Comparison of ENCODE assay signal across 14 cellular contexts in genomic region chr2:25347205-25347815, GRCh38. TPM values are rescaled to one million over a fixed set of nuclear protein-coding genes. Genes with fewer than 3 reads are reported as not detected.
DNase-seq lines count a peak whose midpoint lies in the region; ATAC-seq, FAIRE-seq and TF ChIP-seq lines count a peak whose summit lies in the region.
"Had no signal": no experiment of that assay in that cellular context is flagged by ENCODE, and none has a peak within 500 bp of the region (broad histone marks: within the 10 kb centered on the region; RNA-seq: fewer than 3 reads in every experiment).

No MANE protein-coding gene starts in this region.

- intact Hi-C loops in HepG2 (cut with micrococcal nuclease; ENCODE audit: unreplicated experiment): no loop called here

- no peaks in the 10 kb centered on the region for H3K9me3 ChIP-seq in HepG2 (ENCODE audit: low read length)
- H3K9me3 ChIP-seq: spleen, tibial artery had no signal

- no peaks in the 10 kb centered on the region for H3K36me3 ChIP-seq in HepG2 (replicated peaks in 1 of 2; ENCODE audit: control insufficient read depth in 1 of 2, insufficient read depth in 2 of 2, low read length in 2 of 2)
- H3K36me3 ChIP-seq: spleen, tibial artery had no signal

- WGBS in HepG2 (ENCODE audit: low lambda C conversion rate): 11% methylated on average over 7 of the region's 7 CpGs

- no peak overlapping the region for H3K9ac ChIP-seq in HepG2 (ENCODE audit: insufficient read depth, low read depth, low read length)

- POLR2A ChIA-PET in HepG2 (lab: Yijun Ruan, JAX): no interaction called here

- CTCF ChIA-PET in HepG2 (lab: Yijun Ruan, JAX; ENCODE audit: low intra/inter-chr PET ratio, low total read pairs): no interaction called here

- TF ChIP-seq CTCF in HepG2 (CRISPR knock-in tag; IDR thresholded peaks at IDR 0.05): no peak

- no peak for FAIRE-seq in HepG2 (lab: Jason Lieb, UNC)
- FAIRE-seq: GM18507 had no signal

- H3K27me3 Mint-ChIP-seq in activated T-cell treated with anti-CD3 and anti-CD28 coated beads, Interleukin-2, amount 50 U/mL, for 4 hours (ENCODE audit: low read depth): no peaks in the 10 kb centered on the region

- H2AFZ ChIP-seq in HepG2 (ENCODE audit: low read length): no peak overlapping the region

- no peaks in the 10 kb centered on the region for H3K79me2 ChIP-seq in HepG2 (ENCODE audit: insufficient read depth, low read length)

- H4K20me1 ChIP-seq in HepG2 (ENCODE audit: insufficient read depth, low read length): no peaks in the 10 kb centered on the region

- peaks cover 8% of the 10 kb centered on the region for H3K4me1 ChIP-seq in HepG2 (ENCODE audit: insufficient read depth, low read length)

- peak; percentile 80 to 82 for ATAC-seq in activated T-cell treated with anti-CD3 and anti-CD28 coated beads, Interleukin-2, amount 50 U/mL, for 4 hours
- ATAC-seq in HepG2: no peak
- ATAC-seq in GM21737 (IDR thresholded peaks at IDR 0.05; ENCODE audit: unreplicated experiment): no peak

- no TSS peak for BruUV-seq in HepG2 (replicated peaks; lab: Mats Ljungman, UMichigan)

- no peak overlapping the region for H3K4me3 ChIP-seq in HepG2 (replicated peaks in 1 of 3; ENCODE audit: insufficient read depth in 1 of 3, low read depth in 2 of 3, low read length in 3 of 3)
- H3K4me3 ChIP-seq: spleen, tibial artery had no signal

- DNase-seq in 8988T: peak; percentile 80
- DNase-seq in H4 (ENCODE audit: low spot score): peak; percentile 37
- no peak for DNase-seq in activated T-cell treated with anti-CD3 and anti-CD28 coated beads, Interleukin-2, amount 50 U/mL, for 4 hours
- DNase-seq in HepG2 (ENCODE audit: low spot score): no peak
- no peak for DNase-seq in globus pallidus (ENCODE audit: low spot score)
- DNase-seq in KBM-7: no peak
- no peak for DNase-seq in NCI-H345 (lab: John Stamatoyannopoulos, UW)
- DNase-seq: hippocampal formation, NCI-H1105 treated with DMSO at 0.1 percent for 48 hours, spleen, tibial artery had no signal

- H3K9me3 Mint-ChIP-seq in activated T-cell treated with anti-CD3 and anti-CD28 coated beads, Interleukin-2, amount 50 U/mL, for 4 hours: no peaks in the 10 kb centered on the region

- TF ChIP-seq EP300 in HepG2 (IDR thresholded peaks at IDR 0.05; ENCODE audit: low read depth in 2 of 2, low read length in 2 of 2) (no peak), HepG2 (CRISPR knock-in tag; IDR thresholded peaks at IDR 0.05; ENCODE audit: borderline replicate concordance) (no peak)

- no peak overlapping the region for H3K27ac ChIP-seq in HepG2 (ENCODE audit: extremely low read length, insufficient read depth, low read length)
- H3K27ac ChIP-seq: spleen, tibial artery had no signal

- H3K4me2 ChIP-seq in HepG2 (ENCODE audit: low read depth, low read length): no peak overlapping the region

- TF ChIP-seq RAD21 in HepG2 (CRISPR knock-in tag; IDR thresholded peaks at IDR 0.05): no peak

- H3K27me3 ChIP-seq in HepG2 (ENCODE audit: control insufficient read depth in 1 of 2, insufficient read depth in 2 of 2, low read length in 2 of 2): peaks cover 2 to 12% of the 10 kb centered on the region in 2 experiments; a peak in 2 of 5 replicates
- H3K27me3 ChIP-seq: spleen, tibial artery had no signal

- H3K4me1 Mint-ChIP-seq in activated T-cell treated with anti-CD3 and anti-CD28 coated beads, Interleukin-2, amount 50 U/mL, for 4 hours (ENCODE audit: low read depth): peaks cover 29% of the 10 kb centered on the region

- no peak for TF ChIP-seq POLR2A in HepG2 (IDR thresholded peaks at IDR 0.05; ENCODE audit: insufficient read depth in 1 of 2, low read depth in 2 of 2, low read length in 2 of 2)

- H3K4me3 Mint-ChIP-seq in activated T-cell treated with anti-CD3 and anti-CD28 coated beads, Interleukin-2, amount 50 U/mL, for 4 hours: peak overlapping the region; percentile 30
- H3K4me3 Mint-ChIP-seq: dendritic cell treated with granulocyte-macrophage colony-stimulating factor and Interleukin-4, amounts not matched to agents 40 ng/mL and 50 ng/mL, for 4 days had no signal

- no peaks in the 10 kb centered on the region for H3K36me3 Mint-ChIP-seq in activated T-cell treated with anti-CD3 and anti-CD28 coated beads, Interleukin-2, amount 50 U/mL, for 4 hours (ENCODE audit: insufficient read depth)

- in situ Hi-C loops in HepG2 (cut with HindIII; ENCODE audit: extremely low pct_ligation_motif_present, low pct_unique_long_range_greater_than_20kb) (no loop called here), KBM-7 (cut with MboI; ENCODE audit: low pct_unique_long_range_greater_than_20kb, low sequenced_read_pairs) (no loop called here)

TF ChIP-seq in HepG2, 621 proteins besides CTCF, POLR2A, EP300 and RAD21:
- TF ChIP-seq RERE (CRISPR knock-in tag; IDR thresholded peaks at IDR 0.05; ENCODE audit: low read depth) (no peak), FOSL2 (CRISPR knock-in tag; IDR thresholded peaks at IDR 0.05) (peak; percentile 66)

RNA-seq across cellular contexts. Expression of gene DNMT3A, which starts 5.6 kb away (rescaled TPM):
- 1.5 and 2.4 TPM in 2 replicates for total RNA-seq in H4 (2014; rRNA removed; shearing (Covaris generic))
- 100 to 1,000 TPM in 2 of 3 donors, 10 to 100 TPM in 1; 89.2 to 106 (median 103) TPM for total RNA-seq in activated T-cell treated with anti-CD3 and anti-CD28 coated beads, Interleukin-2, amount 50 U/mL, for 4 hours
- total RNA-seq in HepG2 (2016; rRNA removed; fragmentation: Illumina TruSeq; extraction: Trizol): 29.1 and 39.4 TPM in 2 replicates
- total RNA-seq in HepG2 (2016; cell fraction: cytosol; rRNA removed; fragmentation: Illumina TruSeq; extraction: Trizol; ENCODE audit: low read depth): 5.8 and 6.2 TPM in 2 replicates
- total RNA-seq in HepG2 (2016; cell fraction: insoluble cytoplasmic fraction; rRNA removed; fragmentation: Illumina TruSeq; extraction: Trizol): 31.7 and 35.2 TPM in 2 replicates
- total RNA-seq in HepG2 (2016; cell fraction: membrane; rRNA removed; fragmentation: Illumina TruSeq; extraction: Trizol): 15.9 and 18.0 TPM in 2 replicates
- 35.9 and 36.0 TPM in 2 replicates for total RNA-seq in HepG2 (2016; cell fraction: nucleus; rRNA removed; fragmentation: Illumina TruSeq; extraction: Trizol)
- polyA plus RNA-seq in HepG2 (2011; rRNA removed): 14.7 and 16.4 TPM in 2 replicates
- 10.1 and 10.9 TPM in 2 replicates for polyA plus RNA-seq in HepG2 (2011; cell fraction: cytosol; rRNA removed)
- 45.7 and 53.5 TPM in 2 replicates for polyA plus RNA-seq in HepG2 (2011; cell fraction: nucleus; rRNA removed)
- 25.9 and 28.5 TPM in 2 replicates for polyA plus RNA-seq in HepG2 (2012)
- 4.3 and 5.0 TPM in 2 replicates for polyA plus RNA-seq in HepG2 (2016; cell fraction: cytosol; fragmentation: Illumina TruSeq; extraction: Trizol; ENCODE audit: low read depth)
- 43.9 and 48.4 TPM in 2 replicates for polyA plus RNA-seq in HepG2 (2016; cell fraction: insoluble cytoplasmic fraction; fragmentation: Illumina TruSeq; extraction: Trizol; ENCODE audit: low read depth)
- 10.6 and 11.7 TPM in 2 replicates for polyA plus RNA-seq in HepG2 (2016; cell fraction: membrane; fragmentation: Illumina TruSeq; extraction: Trizol; ENCODE audit: low read depth)
- 105 and 111 TPM in 2 replicates for polyA plus RNA-seq in HepG2 (2016; cell fraction: nucleus; fragmentation: Illumina TruSeq; extraction: Trizol; ENCODE audit: insufficient read depth, low read depth)
- polyA minus RNA-seq in HepG2 (2011; rRNA and poly(A)+ RNA removed; ENCODE audit: low replicate concordance): 11.0 and 59.1 TPM in 2 replicates
- 17.0 and 17.9 TPM in 2 replicates for polyA minus RNA-seq in HepG2 (2011; cell fraction: cytosol; rRNA and poly(A)+ RNA removed)
- polyA minus RNA-seq in HepG2 (2011; cell fraction: nucleus; rRNA and poly(A)+ RNA removed): 33.1 and 38.8 TPM in 2 replicates

Comparison
In these comparisons a context has a peak if more than half of its experiments do, and no peak if none do; other contexts are left out.
1. DNase-seq: peak in 8988T (single experiment) and H4 (single experiment); none in activated T-cell treated with anti-CD3 and anti-CD28 coated beads, Interleukin-2, amount 50 U/mL, for 4 hours (single experiment), HepG2 (single experiment), globus pallidus (single experiment), KBM-7 (single experiment) and NCI-H345 (single experiment).
2. ATAC-seq: peak in activated T-cell treated with anti-CD3 and anti-CD28 coated beads, Interleukin-2, amount 50 U/mL, for 4 hours (2 of 2); none in HepG2 (single experiment) and GM21737 (single experiment).